ENCODE assay signal across 3 cellular contexts in genomic region chr1:86993269-86993985, GRCh38.
A peak's percentile ranks its signal among the peaks of the same experiment; 100 is the strongest.
TF ChIP-seq lines count a peak whose summit lies in the region.

No MANE protein-coding gene starts in this region.

TF ChIP-seq in HEK293T, 16 proteins besides CTCF, POLR2A, EP300 and RAD21:
- TF ChIP-seq CTBP1 (IDR thresholded peaks at IDR 0.05; ENCODE audit: borderline replicate concordance) (no peak; the same call in 1 of the 2 replicates), PKNOX1 (IDR thresholded peaks at IDR 0.05) (peak; percentile 8; the same call in 1 of the 2 replicates)

TF ChIP-seq in endothelial cell of umbilical vein, 7 proteins besides CTCF, POLR2A, EP300 and RAD21 (continued from another document):
- TF ChIP-seq MAX (IDR thresholded peaks at IDR 0.05; ENCODE audit: insufficient read depth, insufficient read length) (no peak), GATA2 (IDR thresholded peaks at IDR 0.05; ENCODE audit: insufficient read depth, insufficient read length, low read depth, low read length) (peak; percentile 71), POLR2AphosphoS5 (IDR thresholded peaks at IDR 0.05; ENCODE audit: insufficient read depth, low read depth, low read length) (no peak), FOS (IDR thresholded peaks at IDR 0.05; ENCODE audit: borderline replicate concordance, insufficient read depth, low read length) (peak; percentile 38), EZH2 (IDR thresholded peaks at IDR 0.05; ENCODE audit: borderline replicate concordance, low read depth, low read length, severe bottlenecking) (no peak)

TF ChIP-seq in GM23338, 12 proteins besides CTCF, POLR2A, EP300 and RAD21:
- TF ChIP-seq JUNB (IDR thresholded peaks at IDR 0.05; ENCODE audit: unreplicated experiment) (no peak), ZNF331 (CRISPR knock-in tag; IDR thresholded peaks at IDR 0.05; ENCODE audit: low read depth) (no peak), ETS1 (IDR thresholded peaks at IDR 0.05) (no peak), CREB1 (CRISPR knock-in tag; IDR thresholded peaks at IDR 0.05; ENCODE audit: low read depth) (no peak), NANOG (IDR thresholded peaks at IDR 0.05; ENCODE audit: borderline replicate concordance) (no peak), POLR2AphosphoS5 (IDR thresholded peaks at IDR 0.05; ENCODE audit: low read depth) (no peak)
TF ChIP-seq in GM23338: peak in this region for 0.
